ENCODE assay signal across 2 cellular contexts in genomic region chr19:40611900-40612698, GRCh38.
TF ChIP-seq lines count a peak whose summit lies in the region.

No MANE protein-coding gene starts in this region.

TF ChIP-seq in A549, 52 proteins besides CTCF, POLR2A, EP300 and RAD21:
- no peak for TF ChIP-seq CBX8 (IDR thresholded peaks at IDR 0.05)

TF ChIP-seq in GM12878, 131 proteins besides CTCF, POLR2A, EP300 and RAD21:
- no peak for TF ChIP-seq SREBF2 (IDR thresholded peaks at IDR 0.05; ENCODE audit: low read length)
- TF ChIP-seq NR2F1 (conservative IDR thresholded peaks at IDR 0.05), result peak; percentile 69
- TF ChIP-seq ZSCAN29 (IDR thresholded peaks at IDR 0.05), result no peak
- no peak for TF ChIP-seq TCF3 (IDR thresholded peaks at IDR 0.05; ENCODE audit: borderline replicate concordance, insufficient read depth, low read depth, low read length)
- no peak for TF ChIP-seq RB1 (IDR thresholded peaks at IDR 0.05; ENCODE audit: borderline replicate concordance)
